27 cellular contexts compared by ENCODE assay signal in genomic region chr18:36387296-36387695, GRCh38.
DNase-seq lines count a peak whose midpoint lies in the region; ATAC-seq and TF ChIP-seq lines count a peak whose summit lies in the region.
"Had no signal": no experiment of that assay in that cellular context is flagged by ENCODE, and none has a peak within 500 bp of the region (broad histone marks: within the 10 kb centered on the region; RNA-seq: fewer than 3 reads in every experiment).

No MANE protein-coding gene starts in this region.

- no peak overlapping the region for H2AFZ ChIP-seq in smooth muscle cell (ENCODE audit: low read depth)

- intact Hi-C loops in left ventricle myocardium inferior (cut with micrococcal nuclease) = loop anchor here (10.0 kb wide), 1 partner anchor 1788 kb away; no protein-coding TSS in a partner anchor
- intact Hi-C loops in Right ventricle myocardium superior (cut with DNase I) = no loop called here

- H3K27me3 ChIP-seq in left ventricle myocardium inferior (ENCODE audit: low read depth) (no peaks in the 10 kb centered on the region), smooth muscle cell (ENCODE audit: low read depth) (no peaks in the 10 kb centered on the region)
- H3K27me3 ChIP-seq: ovary, suprapubic skin had no signal

- no peaks in the 10 kb centered on the region for H3K9me3 ChIP-seq in left ventricle myocardium inferior (replicated peaks)
- no peaks in the 10 kb centered on the region for H3K9me3 ChIP-seq in smooth muscle cell (replicated peaks; ENCODE audit: low read depth)
- H3K9me3 ChIP-seq: mucosa of descending colon, ovary, suprapubic skin had no signal

- peaks cover 6% of the 10 kb centered on the region for H3K79me2 ChIP-seq in smooth muscle cell (ENCODE audit: low read depth)

- no peak overlapping the region for H3K4me2 ChIP-seq in smooth muscle cell

- ATAC-seq in Right ventricle myocardium superior (ENCODE audit: poor library complexity) = no peak
- ATAC-seq: effector memory CD8-positive, alpha-beta T cell; HCT116; mucosa of descending colon; PC-3 had no signal

- TF ChIP-seq CTCF in left ventricle myocardium inferior (IDR thresholded peaks at IDR 0.05; ENCODE audit: borderline replicate concordance) (no peak), smooth muscle cell (IDR thresholded peaks at IDR 0.05; ENCODE audit: borderline replicate concordance, insufficient read depth, poor library complexity, severe bottlenecking) (no peak)

- H3K36me3 ChIP-seq in left ventricle myocardium inferior (no peaks in the 10 kb centered on the region), smooth muscle cell (ENCODE audit: low read depth) (no peaks in the 10 kb centered on the region)
- H3K36me3 ChIP-seq: ovary, suprapubic skin, WERI-Rb-1 had no signal

- no peak overlapping the region for H3K4me3 ChIP-seq in left ventricle myocardium inferior
- H3K4me3 ChIP-seq in smooth muscle cell = no peak overlapping the region
- H3K4me3 ChIP-seq: mucosa of descending colon, ovary, suprapubic skin had no signal

- H3K9ac ChIP-seq in smooth muscle cell (ENCODE audit: low read depth) = no peak overlapping the region

- H3K27ac ChIP-seq in left ventricle myocardium inferior (replicated peaks) (peak overlapping the region; percentile 90), smooth muscle cell (ENCODE audit: low read depth) (peak overlapping the region; percentile 28)
- H3K27ac ChIP-seq: ovary, suprapubic skin, WERI-Rb-1 had no signal

- H4K20me1 ChIP-seq in smooth muscle cell (ENCODE audit: low read depth) = no peaks in the 10 kb centered on the region

- peaks cover 10% of the 10 kb centered on the region for H3F3A ChIP-seq in smooth muscle cell (ENCODE audit: low read depth)

- H3K4me1 ChIP-seq in left ventricle myocardium inferior (peaks cover 79% of the 10 kb centered on the region), smooth muscle cell (ENCODE audit: low read depth) (peaks cover 6% of the 10 kb centered on the region)

- no peak for DNase-seq in left ventricle myocardium inferior
- no peak for DNase-seq in Right ventricle myocardium superior
- DNase-seq in NCI-H69 (lab: John Stamatoyannopoulos, UW) = peak; percentile 26
- DNase-seq in fibroblast of peridontal ligament (ENCODE audit: extremely low read depth) = peak; percentile 31
- no peak for DNase-seq in smooth muscle cell (lab: John Stamatoyannopoulos, UW; ENCODE audit: unreplicated experiment)
- DNase-seq in T-helper 1 cell = no peak
- DNase-seq in activated CD4-positive, alpha-beta T cell treated with anti-CD3 and anti-CD28 coated beads for 1 hour = no peak
- no peak for DNase-seq in NCI-H1417 treated with DMSO at 0.1 percent for 48 hours (lab: John Stamatoyannopoulos, UW)
- DNase-seq: activated CD4-positive, alpha-beta T cell treated with anti-CD3 and anti-CD28 coated beads, Interleukin-2, amount 10 ng/mL, durations not matched to agents 24 days and 14 days; activated effector memory CD4-positive, alpha-beta T cell treated with Interleukin-2 at 50 U/mL for 16 hours; aorta; CD8-positive, alpha-beta memory T cell; DMS53; effector memory CD8-positive, alpha-beta T cell; kidney glomerular epithelial cell; mucosa of descending colon; MV-4-11; NCI-H1436 treated with DMSO at 0.1 percent for 48 hours; NCI-H524 treated with DMSO at 0.1 percent for 48 hours; ovary; PC-3; SHP77; stimulated activated CD4-positive, alpha-beta T cell treated with anti-CD3 and anti-CD28 coated beads, Interleukin-1b, Interleukin-23, amount 100 ng/mL, for 48 hours; stimulated activated naive CD4-positive, alpha-beta T cell treated with Interleukin-2 at 50 U/mL for 16 hours; WERI-Rb-1 had no signal

- WGBS in smooth muscle cell (ENCODE audit: low lambda C conversion rate) = 61% methylated on average over 3 of the region's 3 CpGs

Comparison
In these comparisons a context has a peak if more than half of its experiments do, and no peak if none do; other contexts are left out.
1. DNase-seq: peak in NCI-H69 (single experiment) and fibroblast of peridontal ligament (single experiment); none in left ventricle myocardium inferior (single experiment), Right ventricle myocardium superior (single experiment), smooth muscle cell (single experiment), T-helper 1 cell (0 of 5), activated CD4-positive, alpha-beta T cell treated with anti-CD3 and anti-CD28 coated beads for 1 hour (single experiment) and NCI-H1417 treated with DMSO at 0.1 percent for 48 hours (single experiment).